In the genomic region with DNA sequence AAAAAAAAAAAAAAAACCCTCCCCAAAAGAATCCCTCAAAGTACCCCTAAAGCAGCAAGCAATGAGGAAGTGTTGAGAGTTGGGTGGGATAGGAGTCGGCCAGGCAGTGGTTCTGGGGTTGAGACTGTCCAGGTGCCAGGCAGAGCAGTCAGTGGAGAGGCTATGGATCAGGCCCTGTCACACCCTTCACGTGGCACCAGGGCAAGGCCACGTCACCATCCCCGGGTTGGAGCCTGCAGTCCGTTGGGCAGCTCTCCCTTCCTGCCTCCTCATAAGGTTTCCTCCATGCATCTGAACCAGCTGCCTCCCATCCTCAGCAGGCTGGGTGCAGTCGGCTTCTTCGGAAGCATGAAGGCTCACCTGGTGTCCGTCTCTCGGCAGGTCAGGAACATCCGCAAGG, we compare ENCODE assay signal across 1 cellular context.
TF ChIP-seq lines count a peak whose summit lies in the region.

No MANE protein-coding gene starts in this region.

TF ChIP-seq in H1, 55 proteins besides CTCF, POLR2A, EP300 and RAD21 (continued from another document):
- TF ChIP-seq BCL11A (IDR thresholded peaks at IDR 0.05; ENCODE audit: low read depth in 2 of 2, low read length in 2 of 2) (no peak), ZNF274 (IDR thresholded peaks at IDR 0.05; ENCODE audit: borderline replicate concordance, extremely low read depth, low read length) (no peak), SRF (IDR thresholded peaks at IDR 0.05; ENCODE audit: low read depth, low read length) (no peak), SUZ12 (IDR thresholded peaks at IDR 0.05; ENCODE audit: low read length) (no peak), TEAD4 (IDR thresholded peaks at IDR 0.05; ENCODE audit: low read depth, low read length) (no peak), GABPA (IDR thresholded peaks at IDR 0.05; ENCODE audit: borderline replicate concordance, insufficient read depth, low read length) (no peak), CEBPB (IDR thresholded peaks at IDR 0.05; ENCODE audit: low read depth, low read length) (no peak), EZH2 (IDR thresholded peaks at IDR 0.05; ENCODE audit: low read depth, low read length, severe bottlenecking) (no peak)
- TF ChIP-seq, protein P1, sequence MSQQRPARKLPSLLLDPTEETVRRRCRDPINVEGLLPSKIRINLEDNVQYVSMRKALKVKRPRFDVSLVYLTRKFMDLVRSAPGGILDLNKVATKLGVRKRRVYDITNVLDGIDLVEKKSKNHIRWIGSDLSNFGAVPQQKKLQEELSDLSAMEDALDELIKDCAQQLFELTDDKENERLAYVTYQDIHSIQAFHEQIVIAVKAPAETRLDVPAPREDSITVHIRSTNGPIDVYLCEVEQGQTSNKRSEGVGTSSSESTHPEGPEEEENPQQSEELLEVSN (IDR thresholded peaks at IDR 0.05) = no peak
TF ChIP-seq in H1: peak in this region for 0.
